11 cellular contexts compared by ENCODE assay signal in genomic region chr7:126450269-126450671, GRCh38.
DNase-seq lines count a peak whose midpoint lies in the region; ATAC-seq, FAIRE-seq and TF ChIP-seq lines count a peak whose summit lies in the region.
"Had no signal": no experiment of that assay in that cellular context is flagged by ENCODE, and none has a peak within 500 bp of the region (broad histone marks: within the 10 kb centered on the region; RNA-seq: fewer than 3 reads in every experiment).

No MANE protein-coding gene starts in this region.

- H3K27ac Mint-ChIP-seq in mesothelial cell of epicardium, result peak overlapping the region; percentile 75
- H3K27ac Mint-ChIP-seq: dendritic cell treated with granulocyte-macrophage colony-stimulating factor and Interleukin-4, amounts not matched to agents 40 ng/mL and 50 ng/mL, for 4 days had no signal

- H3K36me3 Mint-ChIP-seq in mesothelial cell of epicardium, result no peaks in the 10 kb centered on the region

- H3K4me3 ChIP-seq in kidney (ENCODE audit: low read length in 2 of 2), result no peak overlapping the region

- peak; percentile 40 for TF ChIP-seq POLR2A in GM19099 (IDR thresholded peaks at IDR 0.05; ENCODE audit: extremely low read depth, insufficient read length, low read depth)

- no peaks in the 10 kb centered on the region for H3K4me1 ChIP-seq in kidney (ENCODE audit: control insufficient read depth in 1 of 2, insufficient read depth in 1 of 2, low read depth in 1 of 2, low read length in 2 of 2)

- ATAC-seq in HG02642 (IDR thresholded peaks at IDR 0.05; ENCODE audit: poor library complexity, unreplicated experiment) (peak; percentile 89), HG03565 (IDR thresholded peaks at IDR 0.05; ENCODE audit: unreplicated experiment) (peak; percentile 96), sciatic nerve (no peak)
- ATAC-seq: Panc1 had no signal

- no peaks in the 10 kb centered on the region for H3K9me3 ChIP-seq in kidney (ENCODE audit: control insufficient read depth in 1 of 2, low read length in 2 of 2)

- H3K4me3 Mint-ChIP-seq in mesothelial cell of epicardium, result no peak overlapping the region
- H3K4me3 Mint-ChIP-seq: dendritic cell treated with granulocyte-macrophage colony-stimulating factor and Interleukin-4, amounts not matched to agents 40 ng/mL and 50 ng/mL, for 4 days had no signal

- DNase-seq in mesothelial cell of epicardium (ENCODE audit: low spot score in 2 of 2, unreplicated experiment in 2 of 2), result no peak
- DNase-seq in GM03348 (ENCODE audit: low spot score), result no peak
- no peak for DNase-seq in GDM1 (lab: John Stamatoyannopoulos, UW)
- DNase-seq in sciatic nerve (ENCODE audit: low spot score), result no peak
- DNase-seq in kidney, result no peak

- no peaks in the 10 kb centered on the region for H3K27me3 Mint-ChIP-seq in mesothelial cell of epicardium (ENCODE audit: low read depth)
- H3K27me3 Mint-ChIP-seq: dendritic cell treated with granulocyte-macrophage colony-stimulating factor and Interleukin-4, amounts not matched to agents 40 ng/mL and 50 ng/mL, for 4 days had no signal

- no peaks in the 10 kb centered on the region for H3K9me3 Mint-ChIP-seq in mesothelial cell of epicardium

- peaks cover 50% of the 10 kb centered on the region for H3K4me1 Mint-ChIP-seq in mesothelial cell of epicardium

- no peak overlapping the region for H3K27ac ChIP-seq in kidney (ENCODE audit: low read depth in 2 of 2, low read length in 2 of 2)

- no peaks in the 10 kb centered on the region for H3K36me3 ChIP-seq in kidney (ENCODE audit: control insufficient read depth in 1 of 2, insufficient read depth in 2 of 2, low read length in 2 of 2)

- intact Hi-C loops in sciatic nerve (cut with DNase I) (no loop called here), kidney (cut with DNase I) (no loop called here)

- H3K9ac ChIP-seq in kidney (ENCODE audit: low read length in 2 of 2), result no peak overlapping the region

- no peak for FAIRE-seq in kidney (lab: Jason Lieb, UNC)
- FAIRE-seq: G401.6 had no signal

- no peak for TF ChIP-seq CTCF in mesothelial cell of epicardium (IDR thresholded peaks at IDR 0.05; ENCODE audit: unreplicated experiment)
- no peak for TF ChIP-seq CTCF in kidney (IDR thresholded peaks at IDR 0.05; ENCODE audit: borderline replicate concordance, extremely low read depth, insufficient read depth)
